ENCODE assay signal across 10 cellular contexts in genomic region chr1:54604572-54605370, GRCh38. TPM values are rescaled to one million over a fixed set of nuclear protein-coding genes. Genes with fewer than 3 reads are reported as not detected.
A peak's percentile ranks its signal among the peaks of the same experiment; 100 is the strongest.
DNase-seq lines count a peak whose midpoint lies in the region; ATAC-seq and TF ChIP-seq lines count a peak whose summit lies in the region.
"Had no signal": no experiment of that assay in that cellular context is flagged by ENCODE, and none has a peak within 500 bp of the region (broad histone marks: within the 10 kb centered on the region; RNA-seq: fewer than 3 reads in every experiment).

No MANE protein-coding gene starts in this region.

- no peak for TF ChIP-seq CTCF in foreskin keratinocyte (conservative IDR thresholded peaks at IDR 0.05)

- POLR2A ChIA-PET in CD4-positive, alpha-beta memory T cell (lab: Charles Lee; ENCODE audit: partially characterized antibody), result no interaction called here

- H3K27ac Mint-ChIP-seq in CD4-positive, alpha-beta memory T cell, result peak overlapping the region; percentile 31 to 85 (median 57)

- H3K36me3 ChIP-seq in CD4-positive, alpha-beta memory T cell (ENCODE audit: insufficient read depth, low read length), result no peaks in the 10 kb centered on the region

- intact Hi-C loops in CD4-positive, alpha-beta memory T cell (cut with micrococcal nuclease), result no loop called here

- CTCF ChIA-PET in CD4-positive, alpha-beta memory T cell (lab: Charles Lee; ENCODE audit: partially characterized antibody), result interaction anchor here (1.0 to 1.6 kb wide), 2 partner anchors 9 to 10 kb away, joined by 3 to 4 read pairs; no protein-coding TSS in a partner anchor

- H3K9me3 ChIP-seq in CD4-positive, alpha-beta memory T cell (ENCODE audit: control insufficient read depth in 1 of 2, low read length in 2 of 2), result no peaks in the 10 kb centered on the region

- H3K27me3 Mint-ChIP-seq in CD4-positive, alpha-beta memory T cell, result no peaks in the 10 kb centered on the region

- H3K4me3 Mint-ChIP-seq in CD4-positive, alpha-beta memory T cell, result peak overlapping the region in 2 of 8 donors; percentile 22 to 49

- peak; percentile 78 for ATAC-seq in foreskin keratinocyte
- ATAC-seq in HG02840 (IDR thresholded peaks at IDR 0.05; ENCODE audit: low FRiP score, unreplicated experiment), result no peak
- no peak for ATAC-seq in HG02852 (IDR thresholded peaks at IDR 0.05; ENCODE audit: unreplicated experiment)

- no peaks in the 10 kb centered on the region for H3K36me3 Mint-ChIP-seq in CD4-positive, alpha-beta memory T cell

- H3K9me3 Mint-ChIP-seq in CD4-positive, alpha-beta memory T cell, result no peaks in the 10 kb centered on the region

- H3K4me3 ChIP-seq in CD4-positive, alpha-beta memory T cell (ENCODE audit: low read length in 2 of 2), result no peak overlapping the region

- peaks cover 14% of the 10 kb centered on the region for H3K4me1 ChIP-seq in CD4-positive, alpha-beta memory T cell (ENCODE audit: insufficient read depth, low read length)
- H3K4me1 ChIP-seq in foreskin keratinocyte, result peaks cover 7% of the 10 kb centered on the region

- peaks cover 10 to 15% (median 12%) of the 10 kb centered on the region in 4 donors for H3K4me1 Mint-ChIP-seq in CD4-positive, alpha-beta memory T cell

- no peak overlapping the region for H3K27ac ChIP-seq in CD4-positive, alpha-beta memory T cell (ENCODE audit: low read depth, low read length)
- no peak overlapping the region for H3K27ac ChIP-seq in foreskin keratinocyte

- peak in 4 of 5 donors; percentile 8 to 28 (median 20) for DNase-seq in CD4-positive, alpha-beta memory T cell
- DNase-seq in HT1080 (ENCODE audit: low read depth) (peak; percentile 75), foreskin keratinocyte (peak; percentile 40 to 43), LoVo (ENCODE audit: low spot score) (no peak), SKM-1 (lab: John Stamatoyannopoulos, UW; ENCODE audit: unreplicated experiment) (no peak)
- peak; percentile 31 for DNase-seq in activated CD4-positive, alpha-beta T cell treated with anti-CD3 and anti-CD28 coated beads for 48 hours
- DNase-seq: EL had no signal

- H3K27me3 ChIP-seq in CD4-positive, alpha-beta memory T cell (ENCODE audit: insufficient read depth, low read length), result no peaks in the 10 kb centered on the region
- no peaks in the 10 kb centered on the region for H3K27me3 ChIP-seq in foreskin keratinocyte

RNA-seq across cellular contexts. Expression of gene FAM151A, which starts 18.6 kb away (rescaled TPM):
- total RNA-seq in CD4-positive, alpha-beta memory T cell, result not detected
- not detected for polyA plus RNA-seq in CD4-positive, alpha-beta memory T cell
- total RNA-seq in HT1080 (2014; rRNA removed; shearing (Covaris generic)), result not detected in 2 replicates
- polyA plus RNA-seq in HT1080 (2015; cell fraction: cytosol; rRNA removed), result not detected in 2 replicates
- polyA plus RNA-seq in HT1080 (2015; cell fraction: nucleus; rRNA removed), result not detected in 2 replicates
- not detected in 2 replicates for total RNA-seq in foreskin keratinocyte
- polyA plus RNA-seq in foreskin keratinocyte, result 0.02 TPM in 1 of 2 replicates, not detected in the other
- polyA plus RNA-seq: neural cell had no signal

RNA-seq across cellular contexts. Expression of gene MROH7, which starts 36.8 kb away (rescaled TPM):
- total RNA-seq in CD4-positive, alpha-beta memory T cell, result under 1 TPM; 0.22 to 0.38 TPM
- not detected for polyA plus RNA-seq in CD4-positive, alpha-beta memory T cell
- not detected in 2 replicates for total RNA-seq in HT1080 (2014; rRNA removed; shearing (Covaris generic))
- polyA plus RNA-seq in HT1080 (2015; cell fraction: cytosol; rRNA removed), result not detected in 2 replicates
- polyA plus RNA-seq in HT1080 (2015; cell fraction: nucleus; rRNA removed), result not detected in 2 replicates
- total RNA-seq in foreskin keratinocyte, result not detected in 2 replicates
- polyA plus RNA-seq in foreskin keratinocyte, result not detected in 2 replicates
- polyA plus RNA-seq: neural cell had no signal

RNA-seq across cellular contexts. Expression of gene ACOT11, which starts 56.7 kb away (rescaled TPM):
- total RNA-seq in CD4-positive, alpha-beta memory T cell, result under 1 TPM; 0.64 to 1.00 TPM
- polyA plus RNA-seq in CD4-positive, alpha-beta memory T cell, result not detected
- 1.9 and 2.0 TPM in 2 replicates for total RNA-seq in HT1080 (2014; rRNA removed; shearing (Covaris generic))
- 2.7 and 3.0 TPM in 2 replicates for polyA plus RNA-seq in HT1080 (2015; cell fraction: cytosol; rRNA removed)
- 5.7 and 9.7 TPM in 2 replicates for polyA plus RNA-seq in HT1080 (2015; cell fraction: nucleus; rRNA removed)
- total RNA-seq in foreskin keratinocyte, result 2.7 and 3.0 TPM in 2 replicates
- polyA plus RNA-seq in foreskin keratinocyte, result 1.9 and 2.6 TPM in 2 replicates
- polyA plus RNA-seq: neural cell had no signal

Comparison
In these comparisons a context has a peak if more than half of its experiments do, and no peak if none do; other contexts are left out.
1. DNase-seq: peak in CD4-positive, alpha-beta memory T cell (4 of 5), HT1080 (single experiment), activated CD4-positive, alpha-beta T cell treated with anti-CD3 and anti-CD28 coated beads for 48 hours (single experiment) and foreskin keratinocyte (2 of 2); none in LoVo (single experiment) and SKM-1 (single experiment).